Comparison of ENCODE assay signal across 26 cellular contexts in the genomic region with DNA sequence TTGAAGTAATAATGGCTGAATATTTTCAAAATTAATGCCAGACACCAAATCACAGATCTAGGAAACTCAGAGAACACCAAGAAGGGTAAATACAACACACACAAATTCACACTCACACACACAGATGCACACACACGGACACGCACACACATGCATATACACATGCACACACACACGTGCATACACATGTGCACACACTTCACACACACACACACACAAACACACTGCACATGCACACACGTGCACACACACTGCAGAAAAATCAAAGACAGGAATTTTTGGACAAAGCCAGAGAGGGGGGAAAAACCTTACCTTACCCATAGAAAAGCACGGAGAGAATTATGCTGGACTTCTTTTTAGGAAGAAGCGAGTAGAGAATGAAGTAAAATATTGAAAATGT.
"Had no signal": no experiment of that assay in that cellular context is flagged by ENCODE, and none has a peak within 500 bp of the region (broad histone marks: within the 10 kb centered on the region; RNA-seq: fewer than 3 reads in every experiment).

No MANE protein-coding gene starts in this region.

- H3K27me3 ChIP-seq: neutrophil, pancreas, right lobe of liver, sigmoid colon, stomach, thyroid gland, tibial nerve, upper lobe of left lung, uterus had no signal

- H3K27ac ChIP-seq: neutrophil, pancreas, prostate gland, right lobe of liver, sigmoid colon, stomach, thoracic aorta, thyroid gland, tibial nerve, upper lobe of left lung, uterus had no signal

- H3K36me3 ChIP-seq: neutrophil, pancreas, prostate gland, right lobe of liver, sigmoid colon, stomach, thoracic aorta, thyroid gland, tibial nerve, upper lobe of left lung, uterus had no signal

- ATAC-seq: naive thymus-derived CD8-positive, alpha-beta T cell; natural killer cell treated with Interleukin-12 subunit alpha and Interleukin-12 subunit beta and Interleukin-15 and Interleukin-18, amount 100 ng/mL, for 72 hours; pancreas; right cardiac atrium; right lobe of liver; stimulated activated effector memory CD8-positive, alpha-beta T cell treated with anti-CD3 and anti-CD28 coated beads, Interleukin-12 subunit alpha, Interleukin-12 subunit beta, amount 100 ng/mL, for 72 hours; stimulated activated naive B cell treated with anti-CD40 and anti-IgM and Interleukin-4, amounts not matched to agents 10 μg/mL and 1 μg/mL and 100 μg/mL, for 72 hours had no signal

- H3K4me1 ChIP-seq: prostate gland, right lobe of liver, thyroid gland, tibial nerve, uterus had no signal

- FAIRE-seq: pancreas, small intestine had no signal

- DNase-seq: naive thymus-derived CD8-positive, alpha-beta T cell; nephron progenitor cell; nucleus accumbens; retina; right cardiac atrium; small intestine; stimulated activated CD4-positive, alpha-beta T cell treated with anti-CD3 and anti-CD28 coated beads, Interleukin-15, amount 100 ng/mL, for 24 hours; stimulated activated CD4-positive, alpha-beta T cell treated with anti-CD3 and anti-CD28 coated beads, Interleukin-2, amount 100 ng/mL, for 24 hours; stimulated activated CD4-positive, alpha-beta T cell treated with anti-CD3 and anti-CD28 coated beads, Interleukin-2, amount 100 ng/mL, for 48 hours; stimulated activated CD4-positive, alpha-beta T cell treated with anti-CD3 and anti-CD28 coated beads, Interleukin-4, amount 100 ng/mL, for 24 hours; stimulated activated naive B cell treated with anti-CD40 and anti-IgM and Interleukin-4, amounts not matched to agents 10 μg/mL and 1 μg/mL and 100 μg/mL, for 72 hours; stimulated activated naive CD4-positive, alpha-beta T cell treated with Interleukin-2 at 50 U/mL for 16 hours; thyroid gland; trophoblast cell; uterus had no signal

- H3K4me3 ChIP-seq: pancreas, prostate gland, right lobe of liver, sigmoid colon, stomach, thoracic aorta, thyroid gland, tibial nerve, upper lobe of left lung, uterus had no signal

- H3K9me3 ChIP-seq: neutrophil, pancreas, prostate gland, right lobe of liver, thyroid gland, uterus had no signal
